Comparison of ENCODE assay signal across 8 cellular contexts in genomic region chr19:53881482-53882390, GRCh38. TPM values are rescaled to one million over a fixed set of nuclear protein-coding genes. Genes with fewer than 3 reads are reported as not detected.
DNase-seq lines count a peak whose midpoint lies in the region; ATAC-seq and TF ChIP-seq lines count a peak whose summit lies in the region.

Gene PRKCG, plus strand, starts transcription at chr19:53882197. Its CDS starts 298 bp downstream, at chr19:53882495.

- ATAC-seq in DND-41 (ENCODE audit: insufficient read depth, low read depth) (no peak), GM19395 (IDR thresholded peaks at IDR 0.05; ENCODE audit: unreplicated experiment) (no peak), HG02981 (IDR thresholded peaks at IDR 0.05; ENCODE audit: unreplicated experiment) (no peak)

- H3K4me2 ChIP-seq in DND-41 (ENCODE audit: insufficient read depth, low read length) (no peak within 1 kb of the TSS), osteoblast (ENCODE audit: insufficient read depth, low read length) (peak within 1 kb of the TSS; percentile 68)

- H3K27me3 ChIP-seq in DND-41 (ENCODE audit: insufficient read depth, low read length, poor library complexity) = no peaks in the 10 kb centered on the region
- H3K27me3 ChIP-seq in osteoblast (ENCODE audit: insufficient read depth, low read length) = peaks cover 58% of the 10 kb centered on the region

- H3K79me2 ChIP-seq in DND-41 (ENCODE audit: insufficient read depth, low read length) (no peaks in the 10 kb centered on the region), osteoblast (ENCODE audit: insufficient read depth, low read length) (no peaks in the 10 kb centered on the region)

- H4K20me1 ChIP-seq in DND-41 (ENCODE audit: insufficient read depth, low read length) (no peaks in the 10 kb centered on the region), osteoblast (ENCODE audit: insufficient read depth, low read length) (no peaks in the 10 kb centered on the region)

- TF ChIP-seq CTCF in DND-41 (IDR thresholded peaks at IDR 0.05; ENCODE audit: borderline replicate concordance, extremely low read depth, low read length, poor library complexity, severe bottlenecking) = no peak
- TF ChIP-seq CTCF in fibroblast of the aortic adventitia (IDR thresholded peaks at IDR 0.05; ENCODE audit: insufficient read depth, low read length) = peak; percentile 19
- peak; percentile 16 for TF ChIP-seq CTCF in osteoblast (IDR thresholded peaks at IDR 0.05; ENCODE audit: extremely low read depth, low read depth, low read length)

- peak; percentile 13 for DNase-seq in DND-41
- peak; percentile 44 for DNase-seq in NCI-H2196 (lab: John Stamatoyannopoulos, UW; ENCODE audit: unreplicated experiment)
- peak; percentile 72 for DNase-seq in activated T-cell treated with anti-CD3 and anti-CD28 coated beads, Interleukin-2, amount 50 U/mL, for 1 hour
- DNase-seq in fibroblast of the aortic adventitia (ENCODE audit: low read depth) = no peak
- DNase-seq in osteoblast (ENCODE audit: insufficient read length, low spot score, missing footprints) = peak; percentile 85
- no peak for DNase-seq in NCI-H510A treated with DMSO at 0.1 percent for 48 hours (lab: John Stamatoyannopoulos, UW)

- H3K36me3 ChIP-seq in DND-41 (ENCODE audit: insufficient read depth, low read length) (no peaks in the 10 kb centered on the region), osteoblast (ENCODE audit: insufficient read depth, low read length) (no peaks in the 10 kb centered on the region)

- no peaks in the 10 kb centered on the region for H3K9me3 ChIP-seq in DND-41 (ENCODE audit: insufficient read depth, low read length, severe bottlenecking)
- H3K9me3 ChIP-seq in osteoblast (ENCODE audit: low read depth, low read length) = no peaks in the 10 kb centered on the region

- H2AFZ ChIP-seq in DND-41 (ENCODE audit: low read depth, low read length) (no peak within 1 kb of the TSS), osteoblast (ENCODE audit: low read length) (peak within 1 kb of the TSS; percentile 23)

- no peak within 1 kb of the TSS for H3K9ac ChIP-seq in DND-41 (ENCODE audit: low read depth, low read length)

- H3K4me1 ChIP-seq in DND-41 (ENCODE audit: insufficient read depth, low read length) = no peaks in the 10 kb centered on the region
- peaks cover 16% of the 10 kb centered on the region for H3K4me1 ChIP-seq in osteoblast (ENCODE audit: insufficient read depth, low read length)

- no peak within 1 kb of the TSS for H3K27ac ChIP-seq in DND-41 (ENCODE audit: low read length)
- no peak within 1 kb of the TSS for H3K27ac ChIP-seq in osteoblast (ENCODE audit: low read depth, low read length)

- no peak within 1 kb of the TSS for H3K4me3 ChIP-seq in DND-41 (ENCODE audit: low read depth in 1 of 2, low read length in 2 of 2)
- peak within 1 kb of the TSS; percentile 56 for H3K4me3 ChIP-seq in fibroblast of the aortic adventitia (ENCODE audit: low read depth, low read length)
- peak within 1 kb of the TSS; percentile 48 for H3K4me3 ChIP-seq in osteoblast (ENCODE audit: insufficient read depth, low read length)

RNA-seq across cellular contexts. Expression of gene PRKCG, which starts in this region (rescaled TPM):
- total RNA-seq in fibroblast of the aortic adventitia (ENCODE audit: low replicate concordance) = not detected in 2 replicates
- under 0.01 TPM in 1 of 2 replicates, not detected in the other for total RNA-seq in osteoblast

Comparison
In these comparisons a context has a peak if more than half of its experiments do, and no peak if none do; other contexts are left out.
1. Peak in DNase-seq, H3K4me3 ChIP-seq and H3K4me2 ChIP-seq in osteoblast; RNA of the gene not detected or under 1 TPM.
2. DNase-seq: peak in DND-41 (single experiment), NCI-H2196 (single experiment) and activated T-cell treated with anti-CD3 and anti-CD28 coated beads, Interleukin-2, amount 50 U/mL, for 1 hour (single experiment); none in fibroblast of the aortic adventitia (single experiment) and NCI-H510A treated with DMSO at 0.1 percent for 48 hours (single experiment).